Comparison of ENCODE assay signal across 19 cellular contexts in the genomic region with DNA sequence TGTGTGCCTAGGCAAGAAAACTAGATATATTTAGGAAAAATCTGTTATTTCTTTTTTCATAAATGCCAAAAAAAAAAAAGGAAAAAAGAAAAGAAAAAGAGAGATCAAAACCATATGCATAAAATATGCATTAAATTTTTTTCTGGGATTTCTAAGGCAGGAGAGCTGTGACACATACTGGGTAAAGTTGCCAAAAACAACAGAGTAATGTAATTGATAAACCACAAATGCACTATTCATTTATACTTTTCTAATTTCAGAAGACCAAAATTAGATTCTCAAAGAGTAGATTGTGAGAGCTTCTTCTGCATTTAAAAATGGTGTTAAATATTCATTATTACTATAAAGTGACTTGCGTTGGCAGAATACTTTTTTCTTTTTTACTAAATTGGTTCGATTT.
"Had no signal": no experiment of that assay in that cellular context is flagged by ENCODE, and none has a peak within 500 bp of the region (broad histone marks: within the 10 kb centered on the region; RNA-seq: fewer than 3 reads in every experiment).

No MANE protein-coding gene starts in this region.

- DNase-seq: effector memory CD8-positive, alpha-beta T cell; foreskin keratinocyte; head of caudate nucleus; left colon; natural killer cell; posterior cingulate gyrus; spleen; stimulated activated CD4-positive, alpha-beta T cell treated with anti-CD3 and anti-CD28 coated beads, Interleukin-15, amount 100 ng/mL, for 24 hours; stimulated activated CD4-positive, alpha-beta T cell treated with anti-CD3 and anti-CD28 coated beads, Interleukin-1b, Interleukin-23, amount 100 ng/mL, for 48 hours; stimulated activated CD4-positive, alpha-beta T cell treated with anti-CD3 and anti-CD28 coated beads, Interleukin-4, amount 100 ng/mL, for 24 hours; stimulated activated naive CD4-positive, alpha-beta T cell; tibial artery; upper lobe of left lung; uterus had no signal

- H3K9me3 Mint-ChIP-seq: dendritic cell treated with granulocyte-macrophage colony-stimulating factor and Interleukin-4, amounts not matched to agents 40 ng/mL and 50 ng/mL, for 4 days had no signal

- H3K36me3 ChIP-seq: esophagus muscularis mucosa, spleen, tibial artery, upper lobe of left lung, uterus had no signal

- H3K4me1 ChIP-seq: esophagus muscularis mucosa, spleen, upper lobe of left lung, uterus had no signal

- H3K27me3 Mint-ChIP-seq: dendritic cell treated with granulocyte-macrophage colony-stimulating factor and Interleukin-4, amounts not matched to agents 40 ng/mL and 50 ng/mL, for 4 days; effector memory CD8-positive, alpha-beta T cell had no signal

- H3K4me3 ChIP-seq: esophagus muscularis mucosa, hepatocyte, spleen, tibial artery, upper lobe of left lung, uterus had no signal

- H3K27ac ChIP-seq: epithelial cell of prostate, esophagus muscularis mucosa, foreskin keratinocyte, hepatocyte, spleen, tibial artery, upper lobe of left lung, uterus had no signal

- H3K4me2 ChIP-seq: hepatocyte had no signal

- H3K27ac Mint-ChIP-seq: dendritic cell treated with granulocyte-macrophage colony-stimulating factor and Interleukin-4, amounts not matched to agents 40 ng/mL and 50 ng/mL, for 4 days; effector memory CD8-positive, alpha-beta T cell; natural killer cell had no signal

- H3K27me3 ChIP-seq: esophagus muscularis mucosa, foreskin keratinocyte, hepatocyte, spleen, tibial artery, upper lobe of left lung, uterus had no signal

- H2AFZ ChIP-seq: hepatocyte had no signal

- H3K4me1 Mint-ChIP-seq: natural killer cell, neural crest cell had no signal

- H3K9me3 ChIP-seq: esophagus muscularis mucosa, spleen, tibial artery, upper lobe of left lung, uterus had no signal

- H3K79me2 ChIP-seq: hepatocyte had no signal

- H3K4me3 Mint-ChIP-seq: dendritic cell treated with granulocyte-macrophage colony-stimulating factor and Interleukin-4, amounts not matched to agents 40 ng/mL and 50 ng/mL, for 4 days; effector memory CD8-positive, alpha-beta T cell; natural killer cell; neural crest cell had no signal
